ENCODE assay signal across 1 cellular context in genomic region chr22:38353142-38353629, GRCh38.
A peak's percentile ranks its signal among the peaks of the same experiment; 100 is the strongest.
TF ChIP-seq lines count a peak whose summit lies in the region.

No MANE protein-coding gene starts in this region.

TF ChIP-seq in HepG2, 621 proteins besides CTCF, POLR2A, EP300 and RAD21 (continued from another document):
- peak; percentile 57 for TF ChIP-seq ZNF687 (CRISPR knock-in tag; IDR thresholded peaks at IDR 0.05)
- 0 out of 2 replicates have a peak, but pooled peaks have one; percentile 40 for TF ChIP-seq POGZ (CRISPR knock-in tag; IDR thresholded peaks at IDR 0.05)
- no peak for TF ChIP-seq YEATS4 (CRISPR knock-in tag; IDR thresholded peaks at IDR 0.05; ENCODE audit: borderline replicate concordance)
- TF ChIP-seq ERF (CRISPR knock-in tag; IDR thresholded peaks at IDR 0.05): 0 out of 2 replicates have a peak, but pooled peaks have one; percentile 28
- TF ChIP-seq THAP9 (CRISPR knock-in tag; IDR thresholded peaks at IDR 0.05; ENCODE audit: borderline replicate concordance): no peak
- TF ChIP-seq HOXA5 (CRISPR knock-in tag; IDR thresholded peaks at IDR 0.05): 0 out of 2 replicates have a peak, but pooled peaks have one; percentile 17
- TF ChIP-seq IRF9 (CRISPR knock-in tag; IDR thresholded peaks at IDR 0.05; ENCODE audit: borderline replicate concordance): peak; percentile 63; the same call in 1 of the 2 replicates
- TF ChIP-seq SMC3 (IDR thresholded peaks at IDR 0.05; ENCODE audit: low read length): peak; percentile 45; the same call in 1 of the 2 replicates
- TF ChIP-seq HMGXB4 (CRISPR knock-in tag; IDR thresholded peaks at IDR 0.05; ENCODE audit: borderline replicate concordance in 1 of 2, low read depth in 1 of 2): peak in 1 of 2 experiments; percentile 55; a peak in 1 of 4 replicates
- TF ChIP-seq ZNF205 (CRISPR knock-in tag; IDR thresholded peaks at IDR 0.05): peak; percentile 26; the same call in 1 of the 2 replicates
- no peak for TF ChIP-seq ZNF770 (CRISPR knock-in tag; IDR thresholded peaks at IDR 0.05)
- no peak for TF ChIP-seq ZFYVE20 (CRISPR knock-in tag; IDR thresholded peaks at IDR 0.05; ENCODE audit: borderline replicate concordance, low read depth)
- TF ChIP-seq THRA (CRISPR knock-in tag; IDR thresholded peaks at IDR 0.05; ENCODE audit: borderline replicate concordance): 0 out of 2 replicates have a peak, but pooled peaks have one; percentile 17
- peak; percentile 25; the same call in 1 of the 2 replicates for TF ChIP-seq THAP11 (CRISPR knock-in tag; IDR thresholded peaks at IDR 0.05)
